10 cellular contexts compared by ENCODE assay signal in the genomic region with DNA sequence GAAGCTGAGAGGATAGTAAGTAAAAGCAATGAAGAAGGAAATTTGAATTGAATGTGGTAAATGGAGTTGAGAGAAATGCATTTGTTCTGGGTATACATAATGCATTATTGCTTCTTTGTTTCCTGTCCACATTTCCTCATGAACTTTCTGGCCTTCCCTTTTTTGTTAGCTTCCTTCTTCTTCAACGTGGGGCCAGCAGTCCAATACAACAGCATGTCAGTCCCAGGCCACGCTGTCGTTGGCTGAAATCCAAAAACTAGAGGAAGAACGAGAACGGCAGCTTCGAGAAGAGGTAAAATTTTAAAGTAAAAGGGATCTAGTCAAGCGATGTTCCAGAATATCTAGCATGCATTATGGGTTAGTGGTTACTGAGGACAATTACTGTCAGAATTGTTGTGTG. TPM values are rescaled to one million over a fixed set of nuclear protein-coding genes. Genes with fewer than 3 reads are reported as not detected.
DNase-seq lines count a peak whose midpoint lies in the region; ATAC-seq, FAIRE-seq and TF ChIP-seq lines count a peak whose summit lies in the region.
"Had no signal": no experiment of that assay in that cellular context is flagged by ENCODE, and none has a peak within 500 bp of the region (broad histone marks: within the 10 kb centered on the region; RNA-seq: fewer than 3 reads in every experiment).

No MANE protein-coding gene starts in this region.

- no peaks in the 10 kb centered on the region for H3K27me3 ChIP-seq in pancreas
- H3K27me3 ChIP-seq: SJSA1 had no signal

- no peak for DNase-seq in GM12891 (ENCODE audit: insufficient read length, low spot score)
- DNase-seq in SKM-1 treated with dmso at 0.1 percent for 144 hours (lab: John Stamatoyannopoulos, UW; ENCODE audit: unreplicated experiment), result peak; percentile 96
- DNase-seq in Right ventricle myocardium superior, result peak; percentile 68
- peak in 1 of 6 donors; percentile 45 for DNase-seq in pancreas
- no peak for DNase-seq in NCI-H748 (lab: John Stamatoyannopoulos, UW; ENCODE audit: unreplicated experiment)
- no peak for DNase-seq in stimulated activated CD4-positive, alpha-beta T cell treated with anti-CD3 and anti-CD28 coated beads, Interleukin-2, amount 100 ng/mL, for 24 hours
- DNase-seq in RCC 7860 (ENCODE audit: low spot score), result no peak
- no peak for DNase-seq in activated naive CD4-positive, alpha-beta T cell treated with Interleukin-2 at 50 U/mL for 16 hours
- DNase-seq: NCI-H1694 treated with DMSO at 0.1 percent for 48 hours had no signal

- H3K4me1 ChIP-seq in pancreas, result peaks cover 4 to 23% (median 15%) of the 10 kb centered on the region in 3 donors

- H3K36me3 ChIP-seq in pancreas, result peaks cover 0 to 40% (median 12%) of the 10 kb centered on the region in 3 donors

- no peak overlapping the region for H3K4me3 ChIP-seq in pancreas
- H3K4me3 ChIP-seq: SJSA1 had no signal

- WGBS in pancreas, 2 donors, result 18 to 19% methylated on average over 7 of the region's 7 CpGs

- FAIRE-seq in GM12891 (lab: Jason Lieb, UNC) (peak; percentile 5), pancreas (lab: Jason Lieb, UNC) (peak; percentile 41), RCC 7860 (lab: Jason Lieb, UNC) (no peak)

- H3K27ac ChIP-seq in pancreas, result peak overlapping the region in 1 of 4 donors; percentile 44
- H3K27ac ChIP-seq: SJSA1 had no signal

- intact Hi-C loops in Right ventricle myocardium superior (cut with DNase I) (no loop called here), pancreas (cut with DNase I) (no loop called here)

- peak; percentile 22 for ATAC-seq in Right ventricle myocardium superior (ENCODE audit: poor library complexity)
- ATAC-seq in pancreas, result peak; percentile 12 to 62 (median 48)

- no peaks in the 10 kb centered on the region for H3K9me3 ChIP-seq in pancreas
- H3K9me3 ChIP-seq: SJSA1 had no signal

- no peak for TF ChIP-seq CTCF in pancreas (IDR thresholded peaks at IDR 0.05)

- no peak for TF ChIP-seq POLR2A in GM12891 (IDR thresholded peaks at IDR 0.05; ENCODE audit: low read depth, low read length)

TF ChIP-seq in GM12891, 5 proteins besides CTCF, POLR2A, EP300 and RAD21:
- TF ChIP-seq POU2F2 (IDR thresholded peaks at IDR 0.05; ENCODE audit: low read depth, low read length) (no peak), POLR2AphosphoS5 (IDR thresholded peaks at IDR 0.05; ENCODE audit: low read depth, low read length) (no peak), TAF1 (IDR thresholded peaks at IDR 0.05; ENCODE audit: low read depth, low read length) (no peak), SPI1 (IDR thresholded peaks at IDR 0.05; ENCODE audit: low read depth, low read length) (no peak), PAX5 (IDR thresholded peaks at IDR 0.05; ENCODE audit: insufficient read depth, low read length, severe bottlenecking) (no peak)

RNA-seq across cellular contexts. Expression of a gene that starts 30.4 kb away (rescaled TPM):
- polyA plus RNA-seq in GM12891 (2012; ENCODE audit: low read depth, missing spikeins), result 0.82 TPM
- total RNA-seq in Right ventricle myocardium superior (0.70 TPM), pancreas (1 to 10 TPM in 5 of 6 donors, under 1 TPM in 1; 0.76 to 2.3 (median 1.3) TPM)
- 10 to 100 TPM in 1 of 2 donors, 1 to 10 TPM in 1; 4.0 to 13.2 TPM for polyA plus RNA-seq in pancreas

Comparison
In these comparisons a context has a peak if more than half of its experiments do, and no peak if none do; other contexts are left out.
1. DNase-seq: peak in SKM-1 treated with dmso at 0.1 percent for 144 hours (single experiment) and Right ventricle myocardium superior (single experiment); none in GM12891 (single experiment), NCI-H748 (single experiment), stimulated activated CD4-positive, alpha-beta T cell treated with anti-CD3 and anti-CD28 coated beads, Interleukin-2, amount 100 ng/mL, for 24 hours (0 of 2), RCC 7860 (single experiment) and activated naive CD4-positive, alpha-beta T cell treated with Interleukin-2 at 50 U/mL for 16 hours (single experiment).